8 cellular contexts compared by ENCODE assay signal in genomic region chr4:118849867-118850812, GRCh38. TPM values are rescaled to one million over a fixed set of nuclear protein-coding genes. Genes with fewer than 3 reads are reported as not detected.
DNase-seq lines count a peak whose midpoint lies in the region; ATAC-seq and TF ChIP-seq lines count a peak whose summit lies in the region.

No MANE protein-coding gene starts in this region.

- peaks cover 8% of the 10 kb centered on the region for H3K9me3 Mint-ChIP-seq in activated B cell treated with CpG ODN at 0.5 μM for 24 hours

- H3K36me3 Mint-ChIP-seq in activated B cell treated with CpG ODN at 0.5 μM for 24 hours (ENCODE audit: low read depth) = peaks cover 4% of the 10 kb centered on the region

- H3K4me3 ChIP-seq in DND-41 (ENCODE audit: low read depth in 1 of 2, low read length in 2 of 2) (peak overlapping the region; percentile 18 to 58), osteoblast (ENCODE audit: insufficient read depth, low read length) (peak overlapping the region; percentile 68), body of pancreas (peak overlapping the region in 1 of 2 donors; percentile 9)

- H3K9ac ChIP-seq in DND-41 (ENCODE audit: low read depth, low read length) = peak overlapping the region; percentile 52

- H3K4me3 Mint-ChIP-seq in activated B cell treated with CpG ODN at 0.5 μM for 24 hours = peak overlapping the region; percentile 88

- H3K4me1 ChIP-seq in DND-41 (ENCODE audit: insufficient read depth, low read length) (peaks cover 24% of the 10 kb centered on the region), osteoblast (ENCODE audit: insufficient read depth, low read length) (no peaks in the 10 kb centered on the region), body of pancreas (no peaks in the 10 kb centered on the region)

- H3K4me1 Mint-ChIP-seq in activated B cell treated with CpG ODN at 0.5 μM for 24 hours = peaks cover 19% of the 10 kb centered on the region

- TF ChIP-seq CTCF in DND-41 (IDR thresholded peaks at IDR 0.05; ENCODE audit: borderline replicate concordance, extremely low read depth, low read length, poor library complexity, severe bottlenecking) (no peak), activated B cell treated with CpG ODN at 0.5 μM for 24 hours (IDR thresholded peaks at IDR 0.05) (no peak), osteoblast (IDR thresholded peaks at IDR 0.05; ENCODE audit: extremely low read depth, low read depth, low read length) (no peak), body of pancreas (IDR thresholded peaks at IDR 0.05) (no peak)

- peak overlapping the region; percentile 82 for H3K27ac Mint-ChIP-seq in activated B cell treated with CpG ODN at 0.5 μM for 24 hours

- H3K36me3 ChIP-seq in DND-41 (ENCODE audit: insufficient read depth, low read length) (no peaks in the 10 kb centered on the region), osteoblast (ENCODE audit: insufficient read depth, low read length) (no peaks in the 10 kb centered on the region), body of pancreas (replicated peaks in 1 of 2; ENCODE audit: insufficient read depth in 1 of 2, low read depth in 2 of 2) (no peaks in the 10 kb centered on the region)

- intact Hi-C loops in activated B cell treated with CpG ODN at 0.5 μM for 24 hours (cut with micrococcal nuclease) (loop anchor here (1.0 kb wide), 1 partner anchor 14 kb away; the partner anchor contains the start of gene SEC24D), body of pancreas (cut with DNase I) (no loop called here)

- H3K79me2 ChIP-seq in DND-41 (ENCODE audit: insufficient read depth, low read length) (no peaks in the 10 kb centered on the region; the same call in 1 of the 2 replicates), osteoblast (ENCODE audit: insufficient read depth, low read length) (no peaks in the 10 kb centered on the region)

- no peak for TF ChIP-seq POLR2A in body of pancreas (IDR thresholded peaks at IDR 0.05)

- no peaks in the 10 kb centered on the region for H3K9me3 ChIP-seq in DND-41 (ENCODE audit: insufficient read depth, low read length, severe bottlenecking)
- no peaks in the 10 kb centered on the region for H3K9me3 ChIP-seq in osteoblast (ENCODE audit: low read depth, low read length)
- no peaks in the 10 kb centered on the region for H3K9me3 ChIP-seq in body of pancreas

- H3K27me3 ChIP-seq in DND-41 (ENCODE audit: insufficient read depth, low read length, poor library complexity) (no peaks in the 10 kb centered on the region), osteoblast (ENCODE audit: insufficient read depth, low read length) (no peaks in the 10 kb centered on the region), body of pancreas (no peaks in the 10 kb centered on the region)

- WGBS in body of pancreas, 2 donors = 50 to 51% methylated on average over 7 of the region's 7 CpGs

- DNase-seq in DND-41 = peak; percentile 58
- no peak for DNase-seq in activated B cell treated with CpG ODN at 0.5 μM for 24 hours
- no peak for DNase-seq in osteoblast (ENCODE audit: insufficient read length, low spot score, missing footprints)
- DNase-seq in SHP77 (lab: John Stamatoyannopoulos, UW) = no peak
- no peak for DNase-seq in body of pancreas

- peak overlapping the region; percentile 74 for H3K4me2 ChIP-seq in DND-41 (ENCODE audit: insufficient read depth, low read length)
- H3K4me2 ChIP-seq in osteoblast (ENCODE audit: insufficient read depth, low read length) = peak overlapping the region; percentile 87

- peak overlapping the region; percentile 64 for H3K27ac ChIP-seq in DND-41 (ENCODE audit: low read length)
- H3K27ac ChIP-seq in osteoblast (ENCODE audit: low read depth, low read length) = no peak overlapping the region
- H3K27ac ChIP-seq in body of pancreas = peak overlapping the region in 2 of 4 donors; percentile 48 to 51

- H4K20me1 ChIP-seq in DND-41 (ENCODE audit: insufficient read depth, low read length) = no peaks in the 10 kb centered on the region
- H4K20me1 ChIP-seq in osteoblast (ENCODE audit: insufficient read depth, low read length) = no peaks in the 10 kb centered on the region

- POLR2A ChIA-PET in activated B cell treated with CpG ODN at 0.5 μM for 24 hours (lab: Charles Lee) = interaction anchor here (1.3 to 2.0 kb wide), 4 partner anchors 9 to 450 kb away, joined by 3 to 6 read pairs (median 4); partner anchors contain the start of gene SEC24D

- CTCF ChIA-PET in activated B cell treated with CpG ODN at 0.5 μM for 24 hours (lab: Charles Lee) = interaction anchor here (1.3 kb wide), 1 partner anchor 15 kb away, joined by 4 read pairs; no protein-coding TSS in a partner anchor

- peak; percentile 98 for ATAC-seq in DND-41 (ENCODE audit: insufficient read depth, low read depth)
- peak; percentile 83 for ATAC-seq in GM19467 (IDR thresholded peaks at IDR 0.05; ENCODE audit: unreplicated experiment)
- peak; percentile 88 for ATAC-seq in HG03565 (IDR thresholded peaks at IDR 0.05; ENCODE audit: unreplicated experiment)
- ATAC-seq in activated B cell treated with CpG ODN at 0.5 μM for 24 hours (ENCODE audit: low read depth) = peak; percentile 88
- peak; percentile 64 for ATAC-seq in esophagus mucosa
- ATAC-seq in body of pancreas = no peak

- peaks cover 6% of the 10 kb centered on the region for H3K27me3 Mint-ChIP-seq in activated B cell treated with CpG ODN at 0.5 μM for 24 hours

- H2AFZ ChIP-seq in DND-41 (ENCODE audit: low read depth, low read length) (peak overlapping the region; percentile 89), osteoblast (ENCODE audit: low read length) (peak overlapping the region; percentile 93)

RNA-seq across cellular contexts. Expression of gene SEC24D, which starts 14.2 kb away (rescaled TPM):
- 19.4 and 22.6 TPM in 2 replicates for total RNA-seq in activated B cell treated with CpG ODN at 0.5 μM for 24 hours
- total RNA-seq in esophagus mucosa = 14.0 TPM
- 111 and 116 TPM in 2 replicates for total RNA-seq in osteoblast
- total RNA-seq in body of pancreas = 10 to 100 TPM; 39.7 to 58.7 TPM

RNA-seq across cellular contexts. Expression of gene SYNPO2, which starts 38.5 kb away (rescaled TPM):
- total RNA-seq in activated B cell treated with CpG ODN at 0.5 μM for 24 hours = 0.18 and 0.24 TPM in 2 replicates
- total RNA-seq in esophagus mucosa = 13.3 TPM
- total RNA-seq in osteoblast = 20.9 and 34.0 TPM in 2 replicates
- total RNA-seq in body of pancreas = 10 to 100 TPM in 1 of 2 donors, 1 to 10 TPM in 1; 7.6 to 19.5 TPM
